8 cellular contexts compared by ENCODE assay signal in genomic region chr15:78565097-78565950, GRCh38. TPM values are rescaled to one million over a fixed set of nuclear protein-coding genes. Genes with fewer than 3 reads are reported as not detected.
DNase-seq lines count a peak whose midpoint lies in the region; ATAC-seq and TF ChIP-seq lines count a peak whose summit lies in the region.

TSS of gene CHRNA5 (plus strand) at chr15:78565520. CDS start at chr15:78565720, 200 bp downstream.

- peak within 1 kb of the TSS; percentile 86 for H3K27ac Mint-ChIP-seq in endodermal cell

- H3K4me3 Mint-ChIP-seq in endodermal cell, result peak within 1 kb of the TSS; percentile 83

- H3K4me1 ChIP-seq in BLaER1 treated with 17β-estradiol and CSF1 and Interleukin-3, amounts not matched to agents 10 nM and 100 nM, result peaks cover 12 to 32% (median 29%) of the 10 kb centered on the region in 10 experiments; a peak in 19 of 20 replicates
- peaks cover 5% of the 10 kb centered on the region for H3K4me1 ChIP-seq in endodermal cell (ENCODE audit: control insufficient read depth, insufficient read depth, low read length)
- H3K4me1 ChIP-seq in mucosa of rectum (ENCODE audit: control insufficient read depth in 2 of 2, insufficient read depth in 2 of 2, low read length in 2 of 2), result peaks cover 9 to 14% of the 10 kb centered on the region in 2 donors

- H3K27me3 Mint-ChIP-seq in endodermal cell (ENCODE audit: insufficient read depth), result peaks cover 4% of the 10 kb centered on the region

- 0 out of 22 replicates have a peak, but pooled peaks cover 0 to 6% (median 0%) of the 10 kb centered on the region in 11 experiments for H4K20me1 ChIP-seq in BLaER1 treated with 17β-estradiol and CSF1 and Interleukin-3, amounts not matched to agents 10 nM and 100 nM

- peak within 1 kb of the TSS in 9 of 11 experiments; percentile 45 to 87 (median 80); a peak in 18 of 22 replicates for H3K27ac ChIP-seq in BLaER1 treated with 17β-estradiol and CSF1 and Interleukin-3, amounts not matched to agents 10 nM and 100 nM
- H3K27ac ChIP-seq in HL-60 (replicated peaks) (no peak within 1 kb of the TSS), endodermal cell (ENCODE audit: low read depth, low read length) (peak within 1 kb of the TSS; percentile 85), mucosa of rectum (ENCODE audit: low read depth in 2 of 2, low read length in 2 of 2) (peak within 1 kb of the TSS in 1 of 2 donors; percentile 32)

- ATAC-seq in GM19372 (IDR thresholded peaks at IDR 0.05; ENCODE audit: low read depth, unreplicated experiment), result peak; percentile 72

- H3K36me3 ChIP-seq in BLaER1 treated with 17β-estradiol and CSF1 and Interleukin-3, amounts not matched to agents 10 nM and 100 nM, result no peaks in the 10 kb centered on the region
- no peaks in the 10 kb centered on the region for H3K36me3 ChIP-seq in endodermal cell (ENCODE audit: control insufficient read depth, insufficient read depth, low read length)
- H3K36me3 ChIP-seq in mucosa of rectum (ENCODE audit: control insufficient read depth in 2 of 2, insufficient read depth in 2 of 2, low read length in 2 of 2), result no peaks in the 10 kb centered on the region

- H3K4me1 Mint-ChIP-seq in endodermal cell, result peaks cover 27% of the 10 kb centered on the region

- 0% methylated on average over 22 to 75 of the region's 75 CpGs for WGBS in endodermal cell (ENCODE audit: insufficient coverage in 1 of 2, insufficient read length in 1 of 2), 2 experiments

- no peaks in the 10 kb centered on the region for H3K36me3 Mint-ChIP-seq in endodermal cell (ENCODE audit: low read depth)

- H3K9me3 Mint-ChIP-seq in endodermal cell, result no peaks in the 10 kb centered on the region

- H3K9ac ChIP-seq in BLaER1 treated with 17β-estradiol and CSF1 and Interleukin-3, amounts not matched to agents 10 nM and 100 nM, result peak within 1 kb of the TSS; percentile 68 to 93 (median 84)
- H3K9ac ChIP-seq in endodermal cell (ENCODE audit: extremely low read depth, low read length, poor library complexity, severe bottlenecking) (peak within 1 kb of the TSS; percentile 67), mucosa of rectum (ENCODE audit: low read depth in 1 of 2, low read length in 2 of 2) (peak within 1 kb of the TSS; percentile 41 to 65)

- H3K27me3 ChIP-seq in BLaER1 treated with 17β-estradiol and CSF1 and Interleukin-3, amounts not matched to agents 10 nM and 100 nM, result no peaks in the 10 kb centered on the region
- peaks cover 23% of the 10 kb centered on the region for H3K27me3 ChIP-seq in HL-60 (ENCODE audit: insufficient read depth, poor library complexity, severe bottlenecking)
- no peaks in the 10 kb centered on the region for H3K27me3 ChIP-seq in endodermal cell (ENCODE audit: control insufficient read depth, insufficient read depth, low read length, poor library complexity, severe bottlenecking)
- H3K27me3 ChIP-seq in mucosa of rectum (ENCODE audit: control insufficient read depth in 2 of 2, insufficient read depth in 2 of 2, low read length in 2 of 2), result no peaks in the 10 kb centered on the region

- peak within 1 kb of the TSS; percentile 72 to 99 (median 86) for H3K4me3 ChIP-seq in BLaER1 treated with 17β-estradiol and CSF1 and Interleukin-3, amounts not matched to agents 10 nM and 100 nM
- H3K4me3 ChIP-seq in HL-60 (replicated peaks; ENCODE audit: insufficient read depth, low read length), result peak within 1 kb of the TSS; percentile 65
- H3K4me3 ChIP-seq in endodermal cell (ENCODE audit: low read length), result peak within 1 kb of the TSS; percentile 95
- peak within 1 kb of the TSS; percentile 76 to 81 for H3K4me3 ChIP-seq in mucosa of rectum (ENCODE audit: low read length in 2 of 2)

- H3K4me2 ChIP-seq in BLaER1 treated with 17β-estradiol and CSF1 and Interleukin-3, amounts not matched to agents 10 nM and 100 nM, result peak within 1 kb of the TSS; percentile 80 to 96 (median 87)

- TF ChIP-seq CTCF in HL-60 (IDR thresholded peaks at IDR 0.05; ENCODE audit: insufficient read depth, low read length) (no peak), endodermal cell (conservative IDR thresholded peaks at IDR 0.05) (no peak)

- DNase-seq in HL-60 (ENCODE audit: low read depth in 1 of 2, low spot score in 1 of 2) (peak; percentile 61 to 65), NCI-H82 treated with DMSO at 0.1 percent for 48 hours (lab: John Stamatoyannopoulos, UW; ENCODE audit: unreplicated experiment) (peak; percentile 84), endodermal cell (peak; percentile 100)
- DNase-seq in activated CD8-positive, alpha-beta memory T cell treated with anti-CD3 and anti-CD28 coated beads for 1 hour (ENCODE audit: extremely low read depth in 1 of 2, low read depth in 1 of 2), result peak; percentile 25 to 49
- DNase-seq in stimulated activated CD8-positive, alpha-beta memory T cell treated with anti-CD3 and anti-CD28 coated beads, Interleukin-7, amount 100 ng/mL, for 1 hour (ENCODE audit: low read depth in 2 of 2), result peak; percentile 31 to 58

- H3K9me3 ChIP-seq in BLaER1 treated with 17β-estradiol and CSF1 and Interleukin-3, amounts not matched to agents 10 nM and 100 nM (replicated peaks in 1 of 11), result no peaks in the 10 kb centered on the region
- no peaks in the 10 kb centered on the region for H3K9me3 ChIP-seq in endodermal cell (ENCODE audit: control insufficient read depth, low read length)
- no peaks in the 10 kb centered on the region for H3K9me3 ChIP-seq in mucosa of rectum (ENCODE audit: control insufficient read depth in 2 of 2, low read length in 2 of 2)

RNA-seq across cellular contexts. Expression of gene CHRNA5, which starts in this region (rescaled TPM):
- 10 to 100 TPM; 16.4 to 23.0 TPM for total RNA-seq in endodermal cell
- 17.4 TPM for polyA plus RNA-seq in endodermal cell (2013, experiment 1 of 2)
- polyA plus RNA-seq in endodermal cell (2013, experiment 2 of 2), result 17.7 TPM

Comparison
In these comparisons a context has a peak if more than half of its experiments do, and no peak if none do; other contexts are left out.
1. DNase-seq: peak in every context shown above with its lines; median percentile 100 in endodermal cell; 84 in NCI-H82 treated with DMSO at 0.1 percent for 48 hours; 63 in HL-60; 44 in stimulated activated CD8-positive, alpha-beta memory T cell treated with anti-CD3 and anti-CD28 coated beads, Interleukin-7, amount 100 ng/mL, for 1 hour; 37 in activated CD8-positive, alpha-beta memory T cell treated with anti-CD3 and anti-CD28 coated beads for 1 hour.